ENCODE assay signal across 8 cellular contexts in genomic region chr2:175180701-175181103, GRCh38. TPM values are rescaled to one million over a fixed set of nuclear protein-coding genes. Genes with fewer than 3 reads are reported as not detected.
DNase-seq lines count a peak whose midpoint lies in the region; ATAC-seq and TF ChIP-seq lines count a peak whose summit lies in the region.

No MANE protein-coding gene starts in this region.

- ATAC-seq in HG02973 (IDR thresholded peaks at IDR 0.05; ENCODE audit: unreplicated experiment): peak; percentile 40
- peak; percentile 65 to 68 for ATAC-seq in activated T-cell treated with anti-CD3 and anti-CD28 coated beads, Interleukin-2, amount 50 U/mL, for 4 hours

- 8% methylated on average over 10 of the region's 10 CpGs for WGBS in thymus

- DNase-seq in activated T-cell treated with anti-CD3 and anti-CD28 coated beads for 1 hour (ENCODE audit: low read depth) (peak; percentile 23), NOMO-1 (lab: John Stamatoyannopoulos, UW; ENCODE audit: unreplicated experiment in 2 of 2) (peak; percentile 67 to 77), fibroblast of the aortic adventitia (ENCODE audit: low read depth) (peak; percentile 58)
- DNase-seq in activated T-cell treated with anti-CD3 and anti-CD28 coated beads, Interleukin-2, amount 50 U/mL, for 1 hour: no peak
- peak; percentile 46 for DNase-seq in activated T-cell treated with anti-CD3 and anti-CD28 coated beads, Interleukin-2, amount 50 U/mL, for 4 hours

- H3K36me3 ChIP-seq in neuron (ENCODE audit: insufficient read depth, low read length) (peaks cover 37% of the 10 kb centered on the region), thymus (ENCODE audit: control insufficient read depth, insufficient read depth) (peaks cover 12% of the 10 kb centered on the region)

- H3K4me3 Mint-ChIP-seq in activated T-cell treated with anti-CD3 and anti-CD28 coated beads, Interleukin-2, amount 50 U/mL, for 4 hours: peak overlapping the region; percentile 95

- H3K4me1 Mint-ChIP-seq in activated T-cell treated with anti-CD3 and anti-CD28 coated beads, Interleukin-2, amount 50 U/mL, for 4 hours (ENCODE audit: low read depth): peaks cover 21% of the 10 kb centered on the region

- H3K27me3 ChIP-seq in neuron (ENCODE audit: insufficient read depth, low read length): no peaks in the 10 kb centered on the region
- no peaks in the 10 kb centered on the region for H3K27me3 ChIP-seq in thymus (ENCODE audit: control insufficient read depth, insufficient read depth)

- no peak for TF ChIP-seq CTCF in fibroblast of the aortic adventitia (IDR thresholded peaks at IDR 0.05; ENCODE audit: insufficient read depth, low read length)

- peak overlapping the region; percentile 96 for H3K27ac ChIP-seq in thymus (ENCODE audit: low read depth)

- no peaks in the 10 kb centered on the region for H3K27me3 Mint-ChIP-seq in activated T-cell treated with anti-CD3 and anti-CD28 coated beads, Interleukin-2, amount 50 U/mL, for 4 hours (ENCODE audit: low read depth)

- peak overlapping the region; percentile 91 for H2AFZ ChIP-seq in neuron (ENCODE audit: low read depth, low read length)

- H3K4me3 ChIP-seq in fibroblast of the aortic adventitia (ENCODE audit: low read depth, low read length): peak overlapping the region; percentile 90
- peak overlapping the region; percentile 64 for H3K4me3 ChIP-seq in neuron (ENCODE audit: low read length)
- peak overlapping the region; percentile 84 for H3K4me3 ChIP-seq in thymus (ENCODE audit: low read length)

- H3K4me1 ChIP-seq in neuron (ENCODE audit: insufficient read depth, low read length) (peaks cover 10% of the 10 kb centered on the region), thymus (ENCODE audit: control insufficient read depth, insufficient read depth, low read length) (peaks cover 4% of the 10 kb centered on the region)

- H3K9me3 Mint-ChIP-seq in activated T-cell treated with anti-CD3 and anti-CD28 coated beads, Interleukin-2, amount 50 U/mL, for 4 hours: no peaks in the 10 kb centered on the region

- no peaks in the 10 kb centered on the region for H3K9me3 ChIP-seq in neuron (ENCODE audit: low read length)
- no peaks in the 10 kb centered on the region for H3K9me3 ChIP-seq in thymus (ENCODE audit: control insufficient read depth)

- peaks cover 18% of the 10 kb centered on the region for H3K36me3 Mint-ChIP-seq in activated T-cell treated with anti-CD3 and anti-CD28 coated beads, Interleukin-2, amount 50 U/mL, for 4 hours (ENCODE audit: insufficient read depth)

RNA-seq across cellular contexts. Expression of gene ATP5MC3, which starts 0.8 kb away (rescaled TPM):
- 100 to 1,000 TPM; 348 to 407 (median 371) TPM for total RNA-seq in activated T-cell treated with anti-CD3 and anti-CD28 coated beads, Interleukin-2, amount 50 U/mL, for 4 hours
- 61.2 and 168 TPM in 2 replicates for total RNA-seq in fibroblast of the aortic adventitia (ENCODE audit: low replicate concordance)
- polyA plus RNA-seq in thymus: 184 TPM

RNA-seq across cellular contexts. Expression of gene ATF2, which starts 12.7 kb away (rescaled TPM):
- 10 to 100 TPM; 34.1 to 41.4 (median 37.6) TPM for total RNA-seq in activated T-cell treated with anti-CD3 and anti-CD28 coated beads, Interleukin-2, amount 50 U/mL, for 4 hours
- 68.1 and 98.2 TPM in 2 replicates for total RNA-seq in fibroblast of the aortic adventitia (ENCODE audit: low replicate concordance)
- 32.1 TPM for polyA plus RNA-seq in thymus
